Comparison of ENCODE assay signal across 8 cellular contexts in genomic region chr17:47850373-47850691, GRCh38. TPM values are rescaled to one million over a fixed set of nuclear protein-coding genes. Genes with fewer than 3 reads are reported as not detected.
DNase-seq lines count a peak whose midpoint lies in the region; ATAC-seq and TF ChIP-seq lines count a peak whose summit lies in the region.
"Had no signal": no experiment of that assay in that cellular context is flagged by ENCODE, and none has a peak within 500 bp of the region (broad histone marks: within the 10 kb centered on the region; RNA-seq: fewer than 3 reads in every experiment).

No MANE protein-coding gene starts in this region.

- no peaks in the 10 kb centered on the region for H3K36me3 ChIP-seq in iPS-18a (ENCODE audit: control insufficient read depth, low read depth, low read length)
- no peaks in the 10 kb centered on the region for H3K36me3 ChIP-seq in vagina

- H3K27ac Mint-ChIP-seq in stimulated activated naive CD8-positive, alpha-beta T cell treated with anti-CD3 and anti-CD28 coated beads, Interleukin-15, Interleukin-2, amounts not matched to agents 100 ng/mL and 50 ng/mL, for 24 hours, result no peak overlapping the region

- no peaks in the 10 kb centered on the region for H3K9me3 Mint-ChIP-seq in stimulated activated naive CD8-positive, alpha-beta T cell treated with anti-CD3 and anti-CD28 coated beads, Interleukin-15, Interleukin-2, amounts not matched to agents 100 ng/mL and 50 ng/mL, for 24 hours

- DNase-seq in stimulated activated naive CD8-positive, alpha-beta T cell treated with anti-CD3 and anti-CD28 coated beads, Interleukin-15, Interleukin-2, amounts not matched to agents 100 U/mL and 50 U/mL, for 24 hours, result no peak
- DNase-seq in vagina (ENCODE audit: extremely low spot score in 2 of 2) (no peak), dermis blood vessel endothelial cell (no peak)
- DNase-seq: DND-41 had no signal

- H3K27me3 Mint-ChIP-seq in stimulated activated naive CD8-positive, alpha-beta T cell treated with anti-CD3 and anti-CD28 coated beads, Interleukin-15, Interleukin-2, amounts not matched to agents 100 ng/mL and 50 ng/mL, for 24 hours, result peaks cover 85% of the 10 kb centered on the region

- H3K36me3 Mint-ChIP-seq in stimulated activated naive CD8-positive, alpha-beta T cell treated with anti-CD3 and anti-CD28 coated beads, Interleukin-15, Interleukin-2, amounts not matched to agents 100 ng/mL and 50 ng/mL, for 24 hours (ENCODE audit: low read depth), result no peaks in the 10 kb centered on the region

- H3K4me1 ChIP-seq in iPS-18a (ENCODE audit: control insufficient read depth, low read depth, low read length) (peaks cover 23% of the 10 kb centered on the region), vagina (peaks cover 26% of the 10 kb centered on the region)

- H3K27me3 ChIP-seq in iPS-18a (ENCODE audit: control insufficient read depth, insufficient read depth, low read length), result peaks cover 99% of the 10 kb centered on the region
- H3K27me3 ChIP-seq in vagina, result no peaks in the 10 kb centered on the region

- no peak for TF ChIP-seq CTCF in vagina (IDR thresholded peaks at IDR 0.05)

- intact Hi-C loops in vagina (cut with DNase I), result no loop called here

- H3K9me3 ChIP-seq in iPS-18a (ENCODE audit: control insufficient read depth, low read depth, low read length) (no peaks in the 10 kb centered on the region), vagina (no peaks in the 10 kb centered on the region)

- ATAC-seq in stimulated activated naive CD8-positive, alpha-beta T cell treated with anti-CD3 and anti-CD28 coated beads, Interleukin-15, Interleukin-2, amounts not matched to agents 100 U/mL and 50 U/mL, for 24 hours, result no peak
- ATAC-seq in HG03457 (IDR thresholded peaks at IDR 0.05; ENCODE audit: unreplicated experiment), result no peak

- H3K4me3 Mint-ChIP-seq in stimulated activated naive CD8-positive, alpha-beta T cell treated with anti-CD3 and anti-CD28 coated beads, Interleukin-15, Interleukin-2, amounts not matched to agents 100 ng/mL and 50 ng/mL, for 24 hours, result peak overlapping the region; percentile 30

- no peak for TF ChIP-seq POLR2A in vagina (IDR thresholded peaks at IDR 0.05)

- H3K4me3 ChIP-seq in iPS-18a (ENCODE audit: low read length) (peak overlapping the region; percentile 69), vagina (peak overlapping the region; percentile 35 to 41)

- H3K4me1 Mint-ChIP-seq in stimulated activated naive CD8-positive, alpha-beta T cell treated with anti-CD3 and anti-CD28 coated beads, Interleukin-15, Interleukin-2, amounts not matched to agents 100 ng/mL and 50 ng/mL, for 24 hours (ENCODE audit: low read depth), result peaks cover 16% of the 10 kb centered on the region

- H3K9ac ChIP-seq in iPS-18a (ENCODE audit: low read length), result peak overlapping the region; percentile 14

- H3K27ac ChIP-seq in iPS-18a (ENCODE audit: low read length) (no peak overlapping the region), vagina (peak overlapping the region; percentile 38)

RNA-seq across cellular contexts. Expression of gene SP6, which starts 0.6 kb away (rescaled TPM):
- total RNA-seq in vagina, result 3.9 TPM
- total RNA-seq in dermis blood vessel endothelial cell, result 3.1 and 4.8 TPM in 2 replicates

RNA-seq across cellular contexts. Expression of gene SCRN2, which starts 9.3 kb away (rescaled TPM):
- total RNA-seq in vagina, result 33.1 TPM
- total RNA-seq in dermis blood vessel endothelial cell, result 44.3 and 74.2 TPM in 2 replicates

RNA-seq across cellular contexts. Expression of gene LRRC46, which starts 18.9 kb away (rescaled TPM):
- total RNA-seq in vagina (not detected), dermis blood vessel endothelial cell (0.05 TPM in 1 of 2 replicates, not detected in the other)
- total RNA-seq: mononuclear cell had no signal

RNA-seq across cellular contexts. Expression of gene MRPL10, which starts 19.0 kb away (rescaled TPM):
- total RNA-seq in vagina, result 21.4 TPM
- 19.9 and 26.0 TPM in 2 replicates for total RNA-seq in dermis blood vessel endothelial cell

RNA-seq across cellular contexts. Expression of gene OSBPL7, which starts 28.7 kb away (rescaled TPM):
- total RNA-seq in vagina (5.6 TPM), dermis blood vessel endothelial cell (8.9 and 11.6 TPM in 2 replicates)
